8 cellular contexts compared by ENCODE assay signal in genomic region chr3:149581681-149582349, GRCh38.
DNase-seq lines count a peak whose midpoint lies in the region; ATAC-seq and TF ChIP-seq lines count a peak whose summit lies in the region.

No MANE protein-coding gene starts in this region.

- H3K18ac ChIP-seq in trophoblast cell (ENCODE audit: low read length), result no peak overlapping the region

- H3K9ac ChIP-seq in NT2/D1 (ENCODE audit: insufficient read length, low read depth) (peak overlapping the region; percentile 45), trophoblast cell (ENCODE audit: low read length) (no peak overlapping the region), colonic mucosa (ENCODE audit: low read depth in 2 of 2, low read length in 2 of 2) (no peak overlapping the region)

- intact Hi-C loops in colonic mucosa (cut with DNase I), result no loop called here

- no peak for ATAC-seq in T-cell (replicated peaks in 1 of 4)
- no peak for ATAC-seq in GM21423 (IDR thresholded peaks at IDR 0.05; ENCODE audit: unreplicated experiment)

- CTCF ChIA-PET in T-cell (lab: Charles Lee), result no interaction called here

- no peaks in the 10 kb centered on the region for H3K79me2 ChIP-seq in trophoblast cell (ENCODE audit: control insufficient read depth, insufficient read depth, low read length, poor library complexity)

- H4K12ac ChIP-seq in trophoblast cell (ENCODE audit: low read depth, low read length), result no peak overlapping the region

- peaks cover 0 to 15% (median 11%) of the 10 kb centered on the region in 3 donors for H3K4me1 Mint-ChIP-seq in T-cell

- no peak overlapping the region for H3K4ac ChIP-seq in trophoblast cell (ENCODE audit: low read depth, low read length)

- DNase-seq in GM04503 (ENCODE audit: low read depth), result peak; percentile 75
- DNase-seq in NT2/D1 (ENCODE audit: low read depth, low spot score), result no peak
- peak; percentile 85 for DNase-seq in fibroblast of peridontal ligament (ENCODE audit: extremely low read depth)
- DNase-seq in trophoblast cell, result peak in 1 of 2 donors; percentile 44
- no peak for DNase-seq in T-cell
- DNase-seq in colonic mucosa, result no peak
- no peak for DNase-seq in NCI-H524 (lab: John Stamatoyannopoulos, UW)

- H3K27me3 ChIP-seq in NT2/D1 (ENCODE audit: insufficient read depth, insufficient read length) (no peaks in the 10 kb centered on the region), trophoblast cell (ENCODE audit: insufficient read depth, low read length) (no peaks in the 10 kb centered on the region), colonic mucosa (no peaks in the 10 kb centered on the region)

- WGBS in trophoblast cell (ENCODE audit: extremely low coverage, insufficient coverage, insufficient read length), result no CpG with 5 or more reads among the region's 7 CpGs

- H4K91ac ChIP-seq in trophoblast cell (ENCODE audit: low read depth, low read length), result no peak overlapping the region

- H2AK5ac ChIP-seq in trophoblast cell (ENCODE audit: low read length), result no peak overlapping the region

- H3K9me3 ChIP-seq in NT2/D1 (ENCODE audit: insufficient read depth, low read length) (no peaks in the 10 kb centered on the region), trophoblast cell (ENCODE audit: insufficient read depth, low read depth, low read length) (no peaks in the 10 kb centered on the region), colonic mucosa (no peaks in the 10 kb centered on the region)

- no peak overlapping the region for H3K23ac ChIP-seq in trophoblast cell (ENCODE audit: low read length)

- no peaks in the 10 kb centered on the region for H3K36me3 Mint-ChIP-seq in T-cell

- H2BK5ac ChIP-seq in trophoblast cell (ENCODE audit: low read depth, low read length, poor library complexity), result no peak overlapping the region

- H3K27me3 Mint-ChIP-seq in T-cell, result peaks cover 4 to 11% of the 10 kb centered on the region in 2 donors

- peaks cover 9% of the 10 kb centered on the region for H3K79me1 ChIP-seq in trophoblast cell (ENCODE audit: low read length)

- no peak overlapping the region for H3K27ac Mint-ChIP-seq in T-cell

- H3K4me3 ChIP-seq in NT2/D1 (ENCODE audit: insufficient read length, low read depth), result no peak overlapping the region
- H3K4me3 ChIP-seq in trophoblast cell (ENCODE audit: low read depth, low read length), result no peak overlapping the region
- no peak overlapping the region for H3K4me3 ChIP-seq in colonic mucosa

- H3K27ac ChIP-seq in trophoblast cell (ENCODE audit: low read depth, low read length) (peak overlapping the region; percentile 21), colonic mucosa (no peak overlapping the region)

- no peaks in the 10 kb centered on the region for H3K9me3 Mint-ChIP-seq in T-cell

- no peak overlapping the region for H3K4me3 Mint-ChIP-seq in T-cell

- H3K14ac ChIP-seq in trophoblast cell (ENCODE audit: low read length), result no peak overlapping the region

- no peak overlapping the region for H2BK120ac ChIP-seq in trophoblast cell (ENCODE audit: insufficient read depth, low read length, poor library complexity)

- TF ChIP-seq CTCF in colonic mucosa (IDR thresholded peaks at IDR 0.05), result no peak

- H3K36me3 ChIP-seq in NT2/D1 (ENCODE audit: insufficient read depth, insufficient read length, low read length) (no peaks in the 10 kb centered on the region), trophoblast cell (ENCODE audit: control insufficient read depth in 1 of 2, insufficient read depth in 2 of 2, low read length in 2 of 2) (peaks cover 2% of the 10 kb centered on the region in 2 experiments), colonic mucosa (no peaks in the 10 kb centered on the region)

- H3K4me1 ChIP-seq in NT2/D1 (ENCODE audit: insufficient read depth, insufficient read length) (peaks cover 6% of the 10 kb centered on the region), trophoblast cell (ENCODE audit: control insufficient read depth in 1 of 2, insufficient read depth in 2 of 2, low read length in 2 of 2) (peaks cover 20 to 29% of the 10 kb centered on the region in 2 experiments), colonic mucosa (no peaks in the 10 kb centered on the region)

- H4K8ac ChIP-seq in trophoblast cell (ENCODE audit: low read depth, low read length), result no peak overlapping the region

- H2BK12ac ChIP-seq in trophoblast cell (ENCODE audit: low read length), result no peak overlapping the region

- H3K4me2 ChIP-seq in trophoblast cell (ENCODE audit: low read length), result no peak overlapping the region

- POLR2A ChIA-PET in T-cell (lab: Charles Lee), result no interaction called here

- H2AFZ ChIP-seq in trophoblast cell (ENCODE audit: insufficient read depth, low read length, poor library complexity), result no peak overlapping the region

Comparison
In these comparisons a context has a peak if more than half of its experiments do, and no peak if none do; other contexts are left out.
1. DNase-seq: peak in GM04503 (single experiment) and fibroblast of peridontal ligament (single experiment); none in NT2/D1 (single experiment), T-cell (0 of 34), colonic mucosa (single experiment) and NCI-H524 (0 of 2).